1 cellular context compared by ENCODE assay signal in the genomic region with DNA sequence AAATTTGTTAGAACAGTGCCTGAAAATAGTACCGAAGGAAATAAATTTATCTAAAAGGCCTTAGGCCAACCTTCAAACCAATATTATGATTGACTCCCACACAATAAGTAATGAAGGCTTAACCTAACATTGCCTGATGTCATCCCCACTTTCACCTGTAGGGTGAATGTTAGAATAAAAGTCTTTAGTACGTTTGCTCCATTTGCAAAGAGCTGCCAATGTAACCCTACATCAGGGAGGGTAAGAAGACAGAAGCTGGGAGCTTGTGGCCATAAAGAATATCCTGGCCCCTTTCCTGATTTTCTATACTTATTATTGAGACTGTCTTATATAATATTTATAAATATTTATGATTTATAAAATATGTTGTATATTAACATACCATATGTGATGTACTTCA.
TF ChIP-seq lines count a peak whose summit lies in the region.

No MANE protein-coding gene starts in this region.

TF ChIP-seq in GM23338, 12 proteins besides CTCF, POLR2A, EP300 and RAD21 (continued from another document):
- no peak for TF ChIP-seq JUNB (IDR thresholded peaks at IDR 0.05; ENCODE audit: unreplicated experiment)
- no peak for TF ChIP-seq EZH2phosphoT487 (IDR thresholded peaks at IDR 0.05; ENCODE audit: unreplicated experiment)
- TF ChIP-seq STAT1 (IDR thresholded peaks at IDR 0.05; ENCODE audit: unreplicated experiment) = no peak
- TF ChIP-seq CREB1 (CRISPR knock-in tag; IDR thresholded peaks at IDR 0.05; ENCODE audit: low read depth) = no peak
- no peak for TF ChIP-seq EZH2 (IDR thresholded peaks at IDR 0.05; ENCODE audit: low read depth, unreplicated experiment)
- TF ChIP-seq, protein P1, sequence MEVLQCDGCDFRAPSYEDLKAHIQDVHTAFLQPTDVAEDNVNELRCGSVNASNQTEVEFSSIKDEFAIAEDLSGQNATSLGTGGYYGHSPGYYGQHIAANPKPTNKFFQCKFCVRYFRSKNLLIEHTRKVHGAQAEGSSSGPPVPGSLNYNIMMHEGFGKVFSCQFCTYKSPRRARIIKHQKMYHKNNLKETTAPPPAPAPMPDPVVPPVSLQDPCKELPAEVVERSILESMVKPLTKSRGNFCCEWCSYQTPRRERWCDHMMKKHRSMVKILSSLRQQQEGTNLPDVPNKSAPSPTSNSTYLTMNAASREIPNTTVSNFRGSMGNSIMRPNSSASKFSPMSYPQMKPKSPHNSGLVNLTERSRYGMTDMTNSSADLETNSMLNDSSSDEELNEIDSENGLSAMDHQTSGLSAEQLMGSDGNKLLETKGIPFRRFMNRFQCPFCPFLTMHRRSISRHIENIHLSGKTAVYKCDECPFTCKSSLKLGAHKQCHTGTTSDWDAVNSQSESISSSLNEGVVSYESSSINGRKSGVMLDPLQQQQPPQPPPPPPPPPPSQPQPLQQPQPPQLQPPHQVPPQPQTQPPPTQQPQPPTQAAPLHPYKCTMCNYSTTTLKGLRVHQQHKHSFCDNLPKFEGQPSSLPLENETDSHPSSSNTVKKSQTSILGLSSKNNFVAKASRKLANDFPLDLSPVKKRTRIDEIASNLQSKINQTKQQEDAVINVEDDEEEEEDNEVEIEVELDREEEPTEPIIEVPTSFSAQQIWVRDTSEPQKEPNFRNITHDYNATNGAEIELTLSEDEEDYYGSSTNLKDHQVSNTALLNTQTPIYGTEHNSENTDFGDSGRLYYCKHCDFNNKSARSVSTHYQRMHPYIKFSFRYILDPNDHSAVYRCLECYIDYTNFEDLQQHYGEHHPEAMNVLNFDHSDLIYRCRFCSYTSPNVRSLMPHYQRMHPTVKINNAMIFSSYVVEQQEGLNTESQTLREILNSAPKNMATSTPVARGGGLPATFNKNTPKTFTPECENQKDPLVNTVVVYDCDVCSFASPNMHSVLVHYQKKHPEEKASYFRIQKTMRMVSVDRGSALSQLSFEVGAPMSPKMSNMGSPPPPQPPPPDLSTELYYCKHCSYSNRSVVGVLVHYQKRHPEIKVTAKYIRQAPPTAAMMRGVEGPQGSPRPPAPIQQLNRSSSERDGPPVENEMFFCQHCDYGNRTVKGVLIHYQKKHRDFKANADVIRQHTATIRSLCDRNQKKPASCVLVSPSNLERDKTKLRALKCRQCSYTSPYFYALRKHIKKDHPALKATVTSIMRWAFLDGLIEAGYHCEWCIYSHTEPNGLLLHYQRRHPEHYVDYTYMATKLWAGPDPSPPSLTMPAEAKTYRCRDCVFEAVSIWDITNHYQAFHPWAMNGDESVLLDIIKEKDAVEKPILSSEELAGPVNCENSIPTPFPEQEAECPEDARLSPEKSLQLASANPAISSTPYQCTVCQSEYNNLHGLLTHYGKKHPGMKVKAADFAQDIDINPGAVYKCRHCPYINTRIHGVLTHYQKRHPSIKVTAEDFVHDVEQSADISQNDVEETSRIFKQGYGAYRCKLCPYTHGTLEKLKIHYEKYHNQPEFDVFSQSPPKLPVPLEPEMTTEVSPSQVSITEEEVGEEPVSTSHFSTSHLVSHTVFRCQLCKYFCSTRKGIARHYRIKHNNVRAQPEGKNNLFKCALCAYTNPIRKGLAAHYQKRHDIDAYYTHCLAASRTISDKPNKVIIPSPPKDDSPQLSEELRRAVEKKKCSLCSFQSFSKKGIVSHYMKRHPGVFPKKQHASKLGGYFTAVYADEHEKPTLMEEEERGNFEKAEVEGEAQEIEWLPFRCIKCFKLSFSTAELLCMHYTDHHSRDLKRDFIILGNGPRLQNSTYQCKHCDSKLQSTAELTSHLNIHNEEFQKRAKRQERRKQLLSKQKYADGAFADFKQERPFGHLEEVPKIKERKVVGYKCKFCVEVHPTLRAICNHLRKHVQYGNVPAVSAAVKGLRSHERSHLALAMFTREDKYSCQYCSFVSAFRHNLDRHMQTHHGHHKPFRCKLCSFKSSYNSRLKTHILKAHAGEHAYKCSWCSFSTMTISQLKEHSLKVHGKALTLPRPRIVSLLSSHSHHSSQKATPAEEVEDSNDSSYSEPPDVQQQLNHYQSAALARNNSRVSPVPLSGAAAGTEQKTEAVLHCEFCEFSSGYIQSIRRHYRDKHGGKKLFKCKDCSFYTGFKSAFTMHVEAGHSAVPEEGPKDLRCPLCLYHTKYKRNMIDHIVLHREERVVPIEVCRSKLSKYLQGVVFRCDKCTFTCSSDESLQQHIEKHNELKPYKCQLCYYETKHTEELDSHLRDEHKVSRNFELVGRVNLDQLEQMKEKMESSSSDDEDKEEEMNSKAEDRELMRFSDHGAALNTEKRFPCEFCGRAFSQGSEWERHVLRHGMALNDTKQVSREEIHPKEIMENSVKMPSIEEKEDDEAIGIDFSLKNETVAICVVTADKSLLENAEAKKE (CRISPR knock-in tag; IDR thresholded peaks at IDR 0.05) = no peak
- no peak for TF ChIP-seq ZNF331 (CRISPR knock-in tag; IDR thresholded peaks at IDR 0.05; ENCODE audit: low read depth)
- TF ChIP-seq, protein P2, sequence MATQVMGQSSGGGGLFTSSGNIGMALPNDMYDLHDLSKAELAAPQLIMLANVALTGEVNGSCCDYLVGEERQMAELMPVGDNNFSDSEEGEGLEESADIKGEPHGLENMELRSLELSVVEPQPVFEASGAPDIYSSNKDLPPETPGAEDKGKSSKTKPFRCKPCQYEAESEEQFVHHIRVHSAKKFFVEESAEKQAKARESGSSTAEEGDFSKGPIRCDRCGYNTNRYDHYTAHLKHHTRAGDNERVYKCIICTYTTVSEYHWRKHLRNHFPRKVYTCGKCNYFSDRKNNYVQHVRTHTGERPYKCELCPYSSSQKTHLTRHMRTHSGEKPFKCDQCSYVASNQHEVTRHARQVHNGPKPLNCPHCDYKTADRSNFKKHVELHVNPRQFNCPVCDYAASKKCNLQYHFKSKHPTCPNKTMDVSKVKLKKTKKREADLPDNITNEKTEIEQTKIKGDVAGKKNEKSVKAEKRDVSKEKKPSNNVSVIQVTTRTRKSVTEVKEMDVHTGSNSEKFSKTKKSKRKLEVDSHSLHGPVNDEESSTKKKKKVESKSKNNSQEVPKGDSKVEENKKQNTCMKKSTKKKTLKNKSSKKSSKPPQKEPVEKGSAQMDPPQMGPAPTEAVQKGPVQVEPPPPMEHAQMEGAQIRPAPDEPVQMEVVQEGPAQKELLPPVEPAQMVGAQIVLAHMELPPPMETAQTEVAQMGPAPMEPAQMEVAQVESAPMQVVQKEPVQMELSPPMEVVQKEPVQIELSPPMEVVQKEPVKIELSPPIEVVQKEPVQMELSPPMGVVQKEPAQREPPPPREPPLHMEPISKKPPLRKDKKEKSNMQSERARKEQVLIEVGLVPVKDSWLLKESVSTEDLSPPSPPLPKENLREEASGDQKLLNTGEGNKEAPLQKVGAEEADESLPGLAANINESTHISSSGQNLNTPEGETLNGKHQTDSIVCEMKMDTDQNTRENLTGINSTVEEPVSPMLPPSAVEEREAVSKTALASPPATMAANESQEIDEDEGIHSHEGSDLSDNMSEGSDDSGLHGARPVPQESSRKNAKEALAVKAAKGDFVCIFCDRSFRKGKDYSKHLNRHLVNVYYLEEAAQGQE (IDR thresholded peaks at IDR 0.05; ENCODE audit: unreplicated experiment) = no peak
- no peak for TF ChIP-seq POLR2AphosphoS5 (IDR thresholded peaks at IDR 0.05; ENCODE audit: low read depth)
